8 cellular contexts compared by ENCODE assay signal in genomic region chr1:2413495-2414296, GRCh38. TPM values are rescaled to one million over a fixed set of nuclear protein-coding genes. Genes with fewer than 3 reads are reported as not detected.
A peak's percentile ranks its signal among the peaks of the same experiment; 100 is the strongest.
DNase-seq lines count a peak whose midpoint lies in the region; ATAC-seq and TF ChIP-seq lines count a peak whose summit lies in the region.

No MANE protein-coding gene starts in this region.

- no peak for DNase-seq in DND-41
- peak; percentile 74 for DNase-seq in Karpas-422
- DNase-seq in activated naive CD8-positive, alpha-beta T cell treated with anti-CD3 and anti-CD28 coated beads, Interleukin-2, amount 10 ng/mL, durations not matched to agents 7 days and 5 days, result peak; percentile 65
- DNase-seq in left lobe of liver (ENCODE audit: low spot score), result peak; percentile 59
- DNase-seq in tibial artery, result no peak
- no peak for DNase-seq in NCI-H526 (lab: John Stamatoyannopoulos, UW)
- DNase-seq in HEK293T (ENCODE audit: extremely low spot score), result no peak

- POLR2A ChIA-PET in activated naive CD8-positive, alpha-beta T cell treated with anti-CD3 and anti-CD28 coated beads, Interleukin-2, amount 10 ng/mL, durations not matched to agents 7 days and 5 days (lab: Charles Lee), result interaction anchor here (0.6 to 5.0 kb wide), 14 partner anchors 22 to 219 kb away, joined by 3 to 98 read pairs (median 7); partner anchors contain the start of genes FAAP20, MORN1, PANK4 and PRXL2B
- POLR2A ChIA-PET in HEK293T (lab: Yijun Ruan, JAX), result interaction anchor here (0.7 to 4.4 kb wide), 8 partner anchors 21 to 225 kb away, joined by 3 to 18 read pairs (median 4); partner anchors contain the start of genes MORN1, PANK4 and RER1

- H4K20me1 ChIP-seq in DND-41 (ENCODE audit: insufficient read depth, low read length) (0 out of 2 replicates have a peak, but pooled peaks cover 3% of the 10 kb centered on the region), Karpas-422 (ENCODE audit: insufficient read depth, low read depth, low read length) (peaks cover 3% of the 10 kb centered on the region; the same call in 1 of the 2 replicates)

- H3K36me3 Mint-ChIP-seq in activated naive CD8-positive, alpha-beta T cell treated with anti-CD3 and anti-CD28 coated beads, Interleukin-2, amount 10 ng/mL, durations not matched to agents 7 days and 5 days, result peaks cover 4% of the 10 kb centered on the region

- H3K36me3 ChIP-seq in DND-41 (ENCODE audit: insufficient read depth, low read length), result peaks cover 7% of the 10 kb centered on the region
- H3K36me3 ChIP-seq in Karpas-422 (ENCODE audit: insufficient read depth, low read length), result no peaks in the 10 kb centered on the region
- H3K36me3 ChIP-seq in tibial artery, result peaks cover 0 to 15% (median 8%) of the 10 kb centered on the region in 3 donors

- H3K27me3 Mint-ChIP-seq in activated naive CD8-positive, alpha-beta T cell treated with anti-CD3 and anti-CD28 coated beads, Interleukin-2, amount 10 ng/mL, durations not matched to agents 7 days and 5 days, result no peaks in the 10 kb centered on the region

- H3K9ac ChIP-seq in DND-41 (ENCODE audit: low read depth, low read length) (peak overlapping the region; percentile 99), Karpas-422 (ENCODE audit: low read length) (peak overlapping the region; percentile 100)

- no peak overlapping the region for H2AFZ ChIP-seq in DND-41 (ENCODE audit: low read depth, low read length)
- no peak overlapping the region for H2AFZ ChIP-seq in Karpas-422 (ENCODE audit: low read length)

- H3K4me1 Mint-ChIP-seq in activated naive CD8-positive, alpha-beta T cell treated with anti-CD3 and anti-CD28 coated beads, Interleukin-2, amount 10 ng/mL, durations not matched to agents 7 days and 5 days, result peaks cover 29% of the 10 kb centered on the region

- H3K4me1 ChIP-seq in DND-41 (ENCODE audit: insufficient read depth, low read length) (peaks cover 42% of the 10 kb centered on the region), Karpas-422 (ENCODE audit: low read length) (peaks cover 39% of the 10 kb centered on the region), tibial artery (peaks cover 0 to 38% (median 26%) of the 10 kb centered on the region in 4 donors)

- ATAC-seq in DND-41 (ENCODE audit: insufficient read depth, low read depth), result no peak
- ATAC-seq in activated naive CD8-positive, alpha-beta T cell treated with anti-CD3 and anti-CD28 coated beads, Interleukin-2, amount 10 ng/mL, durations not matched to agents 7 days and 5 days (ENCODE audit: low read depth), result no peak
- peak; percentile 1 for ATAC-seq in left lobe of liver
- ATAC-seq in GM18517 (IDR thresholded peaks at IDR 0.05; ENCODE audit: unreplicated experiment), result no peak

- H3K27ac ChIP-seq in DND-41 (ENCODE audit: low read length) (peak overlapping the region; percentile 86; the same call in 1 of the 2 replicates), Karpas-422 (ENCODE audit: low read length) (peak overlapping the region; percentile 90), tibial artery (peak overlapping the region; percentile 82 to 95)

- no peaks in the 10 kb centered on the region for H3K9me2 ChIP-seq in Karpas-422 (replicated peaks; ENCODE audit: insufficient read depth, low read length)

- H3K4me3 ChIP-seq in DND-41 (ENCODE audit: low read depth in 1 of 2, low read length in 2 of 2), result peak overlapping the region; percentile 56 to 99; a peak in 3 of 4 replicates
- H3K4me3 ChIP-seq in Karpas-422 (ENCODE audit: low read length), result peak overlapping the region; percentile 98
- peak overlapping the region; percentile 76 to 90 for H3K4me3 ChIP-seq in tibial artery

- intact Hi-C loops in tibial artery (cut with DNase I; ENCODE audit: low total_unique reads), result loop anchor here (2.0 to 10.0 kb wide), 3 partner anchors 135 to 373 kb away; partner anchors contain the start of gene PRXL2B

- no peak for TF ChIP-seq CTCF in DND-41 (IDR thresholded peaks at IDR 0.05; ENCODE audit: borderline replicate concordance, extremely low read depth, low read length, poor library complexity, severe bottlenecking)
- no peak for TF ChIP-seq CTCF in tibial artery (IDR thresholded peaks at IDR 0.05)

- peak overlapping the region; percentile 92 for H3K27ac Mint-ChIP-seq in activated naive CD8-positive, alpha-beta T cell treated with anti-CD3 and anti-CD28 coated beads, Interleukin-2, amount 10 ng/mL, durations not matched to agents 7 days and 5 days

- H3K4me2 ChIP-seq in DND-41 (ENCODE audit: insufficient read depth, low read length), result peak overlapping the region; percentile 72
- H3K4me2 ChIP-seq in Karpas-422 (ENCODE audit: low read depth, low read length, poor library complexity, severe bottlenecking), result peak overlapping the region; percentile 96

- no peaks in the 10 kb centered on the region for H3K9me3 Mint-ChIP-seq in activated naive CD8-positive, alpha-beta T cell treated with anti-CD3 and anti-CD28 coated beads, Interleukin-2, amount 10 ng/mL, durations not matched to agents 7 days and 5 days

- H3K4me3 Mint-ChIP-seq in activated naive CD8-positive, alpha-beta T cell treated with anti-CD3 and anti-CD28 coated beads, Interleukin-2, amount 10 ng/mL, durations not matched to agents 7 days and 5 days, result peak overlapping the region; percentile 92

- H3K79me2 ChIP-seq in DND-41 (ENCODE audit: insufficient read depth, low read length), result peaks cover 10% of the 10 kb centered on the region
- H3K79me2 ChIP-seq in Karpas-422 (ENCODE audit: low read length), result peaks cover 10% of the 10 kb centered on the region

- H3K9me3 ChIP-seq in DND-41 (ENCODE audit: insufficient read depth, low read length, severe bottlenecking) (no peaks in the 10 kb centered on the region), Karpas-422 (ENCODE audit: low read length) (no peaks in the 10 kb centered on the region), tibial artery (no peaks in the 10 kb centered on the region)

- CTCF ChIA-PET in HEK293T (lab: Yijun Ruan, JAX), result interaction anchor here (0.9 to 1.8 kb wide), 4 partner anchors 16 to 135 kb away, joined by 3 to 5 read pairs (median 4); no protein-coding TSS in a partner anchor

- H3K27me3 ChIP-seq in DND-41 (ENCODE audit: insufficient read depth, low read length, poor library complexity) (no peaks in the 10 kb centered on the region), Karpas-422 (ENCODE audit: low read length) (no peaks in the 10 kb centered on the region), tibial artery (peaks cover 0 to 36% of the 10 kb centered on the region in 2 donors)

TF ChIP-seq in HEK293T, 16 proteins besides CTCF, POLR2A, EP300 and RAD21:
- TF ChIP-seq SUZ12 (IDR thresholded peaks at IDR 0.05) (no peak), ZNF384 (IDR thresholded peaks at IDR 0.05) (no peak), FOXK2 (IDR thresholded peaks at IDR 0.05) (no peak), TARDBP (IDR thresholded peaks at IDR 0.05) (no peak), FOXM1 (IDR thresholded peaks at IDR 0.05; ENCODE audit: borderline replicate concordance) (no peak), HDGF (IDR thresholded peaks at IDR 0.05; ENCODE audit: borderline replicate concordance) (no peak), PKNOX1 (IDR thresholded peaks at IDR 0.05) (no peak), L3MBTL2 (conservative IDR thresholded peaks at IDR 0.05) (no peak; the same call in 1 of the 2 replicates), CTBP1 (IDR thresholded peaks at IDR 0.05; ENCODE audit: borderline replicate concordance) (no peak), NFRKB (IDR thresholded peaks at IDR 0.05) (no peak), ELF4 (IDR thresholded peaks at IDR 0.05) (no peak), ARNT (IDR thresholded peaks at IDR 0.05) (no peak), BHLHE40 (IDR thresholded peaks at IDR 0.05; ENCODE audit: borderline replicate concordance) (no peak), FOXA1 (IDR thresholded peaks at IDR 0.05) (no peak), SP1 (IDR thresholded peaks at IDR 0.05) (no peak), LEF1 (IDR thresholded peaks at IDR 0.05; ENCODE audit: borderline replicate concordance) (no peak)
TF ChIP-seq in HEK293T: peak in this region for 0.

RNA-seq across cellular contexts. Expression of gene PEX10, which starts 1.3 kb away (rescaled TPM):
- 21.4 and 32.4 TPM in 2 replicates for total RNA-seq in Karpas-422 (2014; rRNA removed; shearing (Covaris generic); ENCODE audit: low replicate concordance)
- 1 to 10 TPM; 9.6 to 9.9 TPM for total RNA-seq in activated naive CD8-positive, alpha-beta T cell treated with anti-CD3 and anti-CD28 coated beads, Interleukin-2, amount 10 ng/mL, durations not matched to agents 7 days and 5 days
- 10.3 TPM for total RNA-seq in left lobe of liver

RNA-seq across cellular contexts. Expression of gene RER1, which starts 22.1 kb away (rescaled TPM):
- total RNA-seq in Karpas-422 (2014; rRNA removed; shearing (Covaris generic); ENCODE audit: low replicate concordance), result 57.2 and 108 TPM in 2 replicates
- 100 to 1,000 TPM; 140 to 147 TPM for total RNA-seq in activated naive CD8-positive, alpha-beta T cell treated with anti-CD3 and anti-CD28 coated beads, Interleukin-2, amount 10 ng/mL, durations not matched to agents 7 days and 5 days
- total RNA-seq in left lobe of liver, result 163 TPM

RNA-seq across cellular contexts. Expression of gene MORN1, which starts 22.3 kb away (rescaled TPM):
- total RNA-seq in Karpas-422 (2014; rRNA removed; shearing (Covaris generic); ENCODE audit: low replicate concordance), result 6.2 and 9.8 TPM in 2 replicates
- total RNA-seq in activated naive CD8-positive, alpha-beta T cell treated with anti-CD3 and anti-CD28 coated beads, Interleukin-2, amount 10 ng/mL, durations not matched to agents 7 days and 5 days, result 10 to 100 TPM; 10.5 to 11.6 TPM
- total RNA-seq in left lobe of liver, result 6.7 TPM

Comparison
In these comparisons a context has a peak if more than half of its experiments do, and no peak if none do; other contexts are left out.
1. DNase-seq: peak in Karpas-422 (single experiment), activated naive CD8-positive, alpha-beta T cell treated with anti-CD3 and anti-CD28 coated beads, Interleukin-2, amount 10 ng/mL, durations not matched to agents 7 days and 5 days (single experiment) and left lobe of liver (single experiment); none in DND-41 (single experiment), tibial artery (0 of 2), NCI-H526 (0 of 2) and HEK293T (single experiment).
2. Peak in every context shown above with its lines, with median percentiles within 50 percentile points of each other: H3K27ac ChIP-seq and H3K4me3 ChIP-seq.